14 cellular contexts compared by ENCODE assay signal in the genomic region with DNA sequence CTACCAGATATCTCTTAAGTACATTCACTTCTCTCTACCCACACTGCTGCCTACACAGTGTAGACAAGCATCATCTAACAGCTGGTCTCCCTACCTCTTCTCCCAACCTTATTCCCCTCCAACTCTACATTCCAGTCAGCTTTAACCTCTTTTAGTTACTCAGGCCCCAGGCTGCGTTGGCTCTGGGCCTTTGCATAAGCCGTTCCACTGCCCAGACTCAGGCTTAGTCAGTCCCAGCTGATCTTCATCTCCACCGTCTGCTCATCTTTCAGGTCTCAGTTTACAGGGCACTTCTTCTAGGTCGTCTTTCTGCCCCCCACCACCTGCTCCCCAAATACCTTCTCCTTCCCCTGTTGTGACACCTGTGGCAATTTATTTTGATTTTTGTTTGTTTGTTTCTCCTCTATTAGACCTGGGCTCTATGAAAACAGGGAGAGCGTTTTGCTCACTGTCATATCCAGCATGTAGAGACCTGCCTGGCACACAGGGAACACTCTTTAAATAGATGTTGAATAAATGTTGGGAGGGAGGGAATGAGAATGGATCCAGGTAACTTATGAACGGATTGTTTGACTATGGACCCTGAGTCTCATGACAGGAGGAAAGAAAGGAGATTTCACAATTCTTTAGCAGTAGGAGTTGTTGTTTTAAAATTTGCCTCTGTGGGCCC.
"Had no signal": no experiment of that assay in that cellular context is flagged by ENCODE, and none has a peak within 500 bp of the region (broad histone marks: within the 10 kb centered on the region; RNA-seq: fewer than 3 reads in every experiment).

No MANE protein-coding gene starts in this region.

- H3K9me3 ChIP-seq: esophagus muscularis mucosa, sigmoid colon, testis had no signal

- H3K36me3 Mint-ChIP-seq: brain, type B pancreatic cell had no signal

- H3K27ac Mint-ChIP-seq: activated CD4-positive, alpha-beta memory T cell treated with anti-CD3 and anti-CD28 coated beads for 36 hours; brain; stimulated activated effector memory CD8-positive, alpha-beta T cell treated with anti-CD3 and anti-CD28 coated beads, Interleukin-12 subunit alpha, Interleukin-12 subunit beta, amount 100 ng/mL, for 72 hours; type B pancreatic cell had no signal

- H3K4me1 ChIP-seq: esophagus muscularis mucosa, sigmoid colon, testis had no signal

- H3K27me3 ChIP-seq: esophagus muscularis mucosa, sigmoid colon, testis had no signal

- H3K4me3 Mint-ChIP-seq: activated CD4-positive, alpha-beta memory T cell treated with anti-CD3 and anti-CD28 coated beads for 36 hours; brain; nephron; stimulated activated effector memory CD8-positive, alpha-beta T cell treated with anti-CD3 and anti-CD28 coated beads, Interleukin-12 subunit alpha, Interleukin-12 subunit beta, amount 100 ng/mL, for 72 hours; type B pancreatic cell had no signal

- H3K4me1 Mint-ChIP-seq: brain, nephron had no signal

- DNase-seq: activated CD4-positive, alpha-beta memory T cell treated with anti-CD3 and anti-CD28 coated beads for 36 hours; activated naive CD4-positive, alpha-beta T cell; cortex of kidney; midbrain; sigmoid colon; stimulated activated CD4-positive, alpha-beta T cell treated with anti-CD3 and anti-CD28 coated beads, Interleukin-4, amount 100 ng/mL, for 24 hours; testis had no signal

- H3K27ac ChIP-seq: esophagus muscularis mucosa, sigmoid colon, testis had no signal

- FAIRE-seq: endometrium had no signal

- H3K27me3 Mint-ChIP-seq: activated CD4-positive, alpha-beta memory T cell treated with anti-CD3 and anti-CD28 coated beads for 36 hours; type B pancreatic cell had no signal

- H3K36me3 ChIP-seq: esophagus muscularis mucosa, sigmoid colon had no signal

- ATAC-seq: stimulated activated effector memory CD8-positive, alpha-beta T cell treated with anti-CD3 and anti-CD28 coated beads, Interleukin-12 subunit alpha, Interleukin-12 subunit beta, amount 100 ng/mL, for 72 hours had no signal

- H3K9me3 Mint-ChIP-seq: activated CD4-positive, alpha-beta memory T cell treated with anti-CD3 and anti-CD28 coated beads for 36 hours; brain; nephron; stimulated activated effector memory CD8-positive, alpha-beta T cell treated with anti-CD3 and anti-CD28 coated beads, Interleukin-12 subunit alpha, Interleukin-12 subunit beta, amount 100 ng/mL, for 72 hours had no signal

- H3K4me3 ChIP-seq: esophagus muscularis mucosa, lung, sigmoid colon, testis had no signal
